1 cellular context compared by ENCODE assay signal in the genomic region with DNA sequence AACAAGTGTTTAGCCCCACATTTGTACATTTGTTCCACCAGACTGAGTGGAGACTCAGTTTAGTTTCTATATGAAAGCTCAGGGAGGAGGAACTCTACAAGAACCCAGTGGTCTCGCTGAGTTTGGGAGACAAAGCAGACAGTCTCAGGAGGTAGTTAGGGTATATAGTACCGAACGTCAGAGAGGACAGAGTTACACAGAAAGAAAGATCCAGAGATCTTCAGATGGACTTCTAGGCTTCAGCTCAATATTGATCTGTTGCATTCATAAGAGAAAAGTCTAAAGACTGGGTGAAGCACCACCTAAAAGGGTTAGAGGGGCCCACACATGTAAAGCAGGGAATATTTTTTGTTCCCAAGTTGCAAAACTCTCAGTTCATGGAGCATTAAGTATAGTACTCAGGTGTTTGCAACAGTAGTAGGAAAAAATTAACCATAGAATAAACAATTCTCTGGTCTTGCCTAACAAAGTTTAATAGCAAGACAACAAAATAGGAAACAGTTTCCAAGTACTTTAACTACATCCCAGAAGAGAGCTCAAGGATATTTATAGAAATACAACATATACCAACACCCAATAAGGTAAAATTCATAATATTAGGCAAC.
A peak's percentile ranks its signal among the peaks of the same experiment; 100 is the strongest.
TF ChIP-seq lines count a peak whose summit lies in the region.

No MANE protein-coding gene starts in this region.

TF ChIP-seq in HepG2, 621 proteins besides CTCF, POLR2A, EP300 and RAD21 (continued from another document and continues in another):
- TF ChIP-seq, protein P1, sequence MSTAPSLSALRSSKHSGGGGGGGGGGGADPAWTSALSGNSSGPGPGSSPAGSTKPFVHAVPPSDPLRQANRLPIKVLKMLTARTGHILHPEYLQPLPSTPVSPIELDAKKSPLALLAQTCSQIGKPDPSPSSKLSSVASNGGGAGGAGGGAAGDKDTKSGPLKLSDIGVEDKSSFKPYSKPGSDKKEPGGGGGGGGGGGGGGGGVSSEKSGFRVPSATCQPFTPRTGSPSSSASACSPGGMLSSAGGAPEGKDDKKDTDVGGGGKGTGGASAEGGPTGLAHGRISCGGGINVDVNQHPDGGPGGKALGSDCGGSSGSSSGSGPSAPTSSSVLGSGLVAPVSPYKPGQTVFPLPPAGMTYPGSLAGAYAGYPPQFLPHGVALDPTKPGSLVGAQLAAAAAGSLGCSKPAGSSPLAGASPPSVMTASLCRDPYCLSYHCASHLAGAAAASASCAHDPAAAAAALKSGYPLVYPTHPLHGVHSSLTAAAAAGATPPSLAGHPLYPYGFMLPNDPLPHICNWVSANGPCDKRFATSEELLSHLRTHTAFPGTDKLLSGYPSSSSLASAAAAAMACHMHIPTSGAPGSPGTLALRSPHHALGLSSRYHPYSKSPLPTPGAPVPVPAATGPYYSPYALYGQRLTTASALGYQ (CRISPR knock-in tag; IDR thresholded peaks at IDR 0.05): peak; percentile 62
- TF ChIP-seq EEA1 (CRISPR knock-in tag; IDR thresholded peaks at IDR 0.05; ENCODE audit: borderline replicate concordance) (no peak), NAIF1 (CRISPR knock-in tag; IDR thresholded peaks at IDR 0.05; ENCODE audit: borderline replicate concordance) (no peak), ZNF678 (CRISPR knock-in tag; IDR thresholded peaks at IDR 0.05) (no peak), FOSL1 (CRISPR knock-in tag; IDR thresholded peaks at IDR 0.05; ENCODE audit: borderline replicate concordance) (no peak), PTBP1 (IDR thresholded peaks at IDR 0.05; ENCODE audit: low read depth, low read length, poor library complexity, severe bottlenecking) (no peak), ZNF878 (CRISPR knock-in tag; IDR thresholded peaks at IDR 0.05) (peak; percentile 63; the same call in 1 of the 2 replicates), MLLT10 (CRISPR knock-in tag; IDR thresholded peaks at IDR 0.05) (no peak), ARNTL (CRISPR knock-in tag; IDR thresholded peaks at IDR 0.05) (no peak), CAMTA2 (CRISPR knock-in tag; IDR thresholded peaks at IDR 0.05; ENCODE audit: borderline replicate concordance) (no peak), SKI (IDR thresholded peaks at IDR 0.05; ENCODE audit: partially characterized antibody) (peak; percentile 27), SETDB1 (CRISPR knock-in tag; IDR thresholded peaks at IDR 0.05; ENCODE audit: borderline replicate concordance) (no peak), MXI1 (IDR thresholded peaks at IDR 0.05; ENCODE audit: borderline replicate concordance, low read depth, low read length) (no peak; the same call in 2 of the 3 replicates), SMARCE1 (IDR thresholded peaks at IDR 0.05; ENCODE audit: borderline replicate concordance) (no peak), ZNF350 (CRISPR knock-in tag; IDR thresholded peaks at IDR 0.05; ENCODE audit: borderline replicate concordance, low read depth) (no peak), ZNF224 (CRISPR knock-in tag; IDR thresholded peaks at IDR 0.05) (no peak), ZNF674 (CRISPR knock-in tag; IDR thresholded peaks at IDR 0.05; ENCODE audit: low read depth) (no peak), ZKSCAN1 (IDR thresholded peaks at IDR 0.05; ENCODE audit: low read length) (no peak), PRPF4 (IDR thresholded peaks at IDR 0.05; ENCODE audit: low read depth, low read length, poor library complexity, severe bottlenecking) (no peak), TAF15 (IDR thresholded peaks at IDR 0.05; ENCODE audit: low read depth, low read length, poor library complexity, severe bottlenecking) (no peak), HCFC1 (IDR thresholded peaks at IDR 0.05; ENCODE audit: low read depth, low read length) (no peak), ZNF251 (CRISPR knock-in tag; IDR thresholded peaks at IDR 0.05) (no peak), ZNF749 (CRISPR knock-in tag; IDR thresholded peaks at IDR 0.05; ENCODE audit: borderline replicate concordance) (no peak; the same call in 1 of the 2 replicates), RBFOX2 (IDR thresholded peaks at IDR 0.05; ENCODE audit: low read depth, low read length) (peak; percentile 36), XBP1 (CRISPR knock-in tag; IDR thresholded peaks at IDR 0.05) (0 out of 2 replicates have a peak, but pooled peaks have one; percentile 27), MAZ (IDR thresholded peaks at IDR 0.05; ENCODE audit: borderline replicate concordance, low read depth, low read length) (no peak), MAZ (CRISPR knock-in tag; IDR thresholded peaks at IDR 0.05; ENCODE audit: low read depth) (no peak), SMAD1 (CRISPR knock-in tag; IDR thresholded peaks at IDR 0.05; ENCODE audit: borderline replicate concordance, low read depth) (no peak), ZFP41 (CRISPR knock-in tag; IDR thresholded peaks at IDR 0.05; ENCODE audit: borderline replicate concordance) (no peak), ETV5 (CRISPR knock-in tag; IDR thresholded peaks at IDR 0.05; ENCODE audit: borderline replicate concordance) (peak; percentile 44; the same call in 1 of the 2 replicates), RBM39 (IDR thresholded peaks at IDR 0.05; ENCODE audit: low read depth, low read length, poor library complexity, severe bottlenecking) (no peak), ZNF724P (CRISPR knock-in tag; IDR thresholded peaks at IDR 0.05; ENCODE audit: borderline replicate concordance) (no peak), RNF2 (conservative IDR thresholded peaks at IDR 0.05; ENCODE audit: low read depth) (no peak), ZNF720 (CRISPR knock-in tag; IDR thresholded peaks at IDR 0.05) (no peak), KDM3A (CRISPR knock-in tag; IDR thresholded peaks at IDR 0.05; ENCODE audit: low read depth) (peak; percentile 19; the same call in 1 of the 2 replicates), FOXK2 (IDR thresholded peaks at IDR 0.05) (no peak), ZBTB7B (CRISPR knock-in tag; IDR thresholded peaks at IDR 0.05) (peak; percentile 89)
- TF ChIP-seq, protein P2, sequence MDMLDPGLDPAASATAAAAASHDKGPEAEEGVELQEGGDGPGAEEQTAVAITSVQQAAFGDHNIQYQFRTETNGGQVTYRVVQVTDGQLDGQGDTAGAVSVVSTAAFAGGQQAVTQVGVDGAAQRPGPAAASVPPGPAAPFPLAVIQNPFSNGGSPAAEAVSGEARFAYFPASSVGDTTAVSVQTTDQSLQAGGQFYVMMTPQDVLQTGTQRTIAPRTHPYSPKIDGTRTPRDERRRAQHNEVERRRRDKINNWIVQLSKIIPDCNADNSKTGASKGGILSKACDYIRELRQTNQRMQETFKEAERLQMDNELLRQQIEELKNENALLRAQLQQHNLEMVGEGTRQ (IDR thresholded peaks at IDR 0.05; ENCODE audit: low read depth, low read length): no peak
- TF ChIP-seq, protein P2 (CRISPR knock-in tag; IDR thresholded peaks at IDR 0.05; ENCODE audit: borderline replicate concordance): no peak
- TF ChIP-seq, protein P3, sequence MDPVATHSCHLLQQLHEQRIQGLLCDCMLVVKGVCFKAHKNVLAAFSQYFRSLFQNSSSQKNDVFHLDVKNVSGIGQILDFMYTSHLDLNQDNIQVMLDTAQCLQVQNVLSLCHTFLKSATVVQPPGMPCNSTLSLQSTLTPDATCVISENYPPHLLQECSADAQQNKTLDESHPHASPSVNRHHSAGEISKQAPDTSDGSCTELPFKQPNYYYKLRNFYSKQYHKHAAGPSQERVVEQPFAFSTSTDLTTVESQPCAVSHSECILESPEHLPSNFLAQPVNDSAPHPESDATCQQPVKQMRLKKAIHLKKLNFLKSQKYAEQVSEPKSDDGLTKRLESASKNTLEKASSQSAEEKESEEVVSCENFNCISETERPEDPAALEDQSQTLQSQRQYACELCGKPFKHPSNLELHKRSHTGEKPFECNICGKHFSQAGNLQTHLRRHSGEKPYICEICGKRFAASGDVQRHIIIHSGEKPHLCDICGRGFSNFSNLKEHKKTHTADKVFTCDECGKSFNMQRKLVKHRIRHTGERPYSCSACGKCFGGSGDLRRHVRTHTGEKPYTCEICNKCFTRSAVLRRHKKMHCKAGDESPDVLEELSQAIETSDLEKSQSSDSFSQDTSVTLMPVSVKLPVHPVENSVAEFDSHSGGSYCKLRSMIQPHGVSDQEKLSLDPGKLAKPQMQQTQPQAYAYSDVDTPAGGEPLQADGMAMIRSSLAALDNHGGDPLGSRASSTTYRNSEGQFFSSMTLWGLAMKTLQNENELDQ (CRISPR knock-in tag; IDR thresholded peaks at IDR 0.05; ENCODE audit: borderline replicate concordance): no peak
- TF ChIP-seq, protein P4, sequence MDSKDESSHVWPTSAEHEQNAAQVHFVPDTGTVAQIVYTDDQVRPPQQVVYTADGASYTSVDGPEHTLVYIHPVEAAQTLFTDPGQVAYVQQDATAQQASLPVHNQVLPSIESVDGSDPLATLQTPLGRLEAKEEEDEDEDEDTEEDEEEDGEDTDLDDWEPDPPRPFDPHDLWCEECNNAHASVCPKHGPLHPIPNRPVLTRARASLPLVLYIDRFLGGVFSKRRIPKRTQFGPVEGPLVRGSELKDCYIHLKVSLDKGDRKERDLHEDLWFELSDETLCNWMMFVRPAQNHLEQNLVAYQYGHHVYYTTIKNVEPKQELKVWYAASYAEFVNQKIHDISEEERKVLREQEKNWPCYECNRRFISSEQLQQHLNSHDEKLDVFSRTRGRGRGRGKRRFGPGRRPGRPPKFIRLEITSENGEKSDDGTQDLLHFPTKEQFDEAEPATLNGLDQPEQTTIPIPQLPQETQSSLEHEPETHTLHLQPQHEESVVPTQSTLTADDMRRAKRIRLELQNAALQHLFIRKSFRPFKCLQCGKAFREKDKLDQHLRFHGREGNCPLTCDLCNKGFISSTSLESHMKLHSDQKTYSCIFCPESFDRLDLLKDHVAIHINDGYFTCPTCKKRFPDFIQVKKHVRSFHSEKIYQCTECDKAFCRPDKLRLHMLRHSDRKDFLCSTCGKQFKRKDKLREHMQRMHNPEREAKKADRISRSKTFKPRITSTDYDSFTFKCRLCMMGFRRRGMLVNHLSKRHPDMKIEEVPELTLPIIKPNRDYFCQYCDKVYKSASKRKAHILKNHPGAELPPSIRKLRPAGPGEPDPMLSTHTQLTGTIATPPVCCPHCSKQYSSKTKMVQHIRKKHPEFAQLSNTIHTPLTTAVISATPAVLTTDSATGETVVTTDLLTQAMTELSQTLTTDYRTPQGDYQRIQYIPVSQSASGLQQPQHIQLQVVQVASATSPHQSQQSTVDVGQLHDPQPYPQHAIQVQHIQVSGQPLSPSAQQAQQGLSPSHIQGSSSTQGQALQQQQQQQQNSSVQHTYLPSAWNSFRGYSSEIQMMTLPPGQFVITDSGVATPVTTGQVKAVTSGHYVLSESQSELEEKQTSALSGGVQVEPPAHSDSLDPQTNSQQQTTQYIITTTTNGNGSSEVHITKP (CRISPR knock-in tag; IDR thresholded peaks at IDR 0.05; ENCODE audit: low read depth): 0 out of 2 replicates have a peak, but pooled peaks have one; percentile 27
- TF ChIP-seq, protein P5, sequence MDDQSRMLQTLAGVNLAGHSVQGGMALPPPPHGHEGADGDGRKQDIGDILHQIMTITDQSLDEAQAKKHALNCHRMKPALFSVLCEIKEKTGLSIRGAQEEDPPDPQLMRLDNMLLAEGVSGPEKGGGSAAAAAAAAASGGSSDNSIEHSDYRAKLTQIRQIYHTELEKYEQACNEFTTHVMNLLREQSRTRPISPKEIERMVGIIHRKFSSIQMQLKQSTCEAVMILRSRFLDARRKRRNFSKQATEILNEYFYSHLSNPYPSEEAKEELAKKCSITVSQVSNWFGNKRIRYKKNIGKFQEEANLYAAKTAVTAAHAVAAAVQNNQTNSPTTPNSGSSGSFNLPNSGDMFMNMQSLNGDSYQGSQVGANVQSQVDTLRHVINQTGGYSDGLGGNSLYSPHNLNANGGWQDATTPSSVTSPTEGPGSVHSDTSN (CRISPR knock-in tag; IDR thresholded peaks at IDR 0.05; ENCODE audit: borderline replicate concordance): no peak
- TF ChIP-seq, protein P6, sequence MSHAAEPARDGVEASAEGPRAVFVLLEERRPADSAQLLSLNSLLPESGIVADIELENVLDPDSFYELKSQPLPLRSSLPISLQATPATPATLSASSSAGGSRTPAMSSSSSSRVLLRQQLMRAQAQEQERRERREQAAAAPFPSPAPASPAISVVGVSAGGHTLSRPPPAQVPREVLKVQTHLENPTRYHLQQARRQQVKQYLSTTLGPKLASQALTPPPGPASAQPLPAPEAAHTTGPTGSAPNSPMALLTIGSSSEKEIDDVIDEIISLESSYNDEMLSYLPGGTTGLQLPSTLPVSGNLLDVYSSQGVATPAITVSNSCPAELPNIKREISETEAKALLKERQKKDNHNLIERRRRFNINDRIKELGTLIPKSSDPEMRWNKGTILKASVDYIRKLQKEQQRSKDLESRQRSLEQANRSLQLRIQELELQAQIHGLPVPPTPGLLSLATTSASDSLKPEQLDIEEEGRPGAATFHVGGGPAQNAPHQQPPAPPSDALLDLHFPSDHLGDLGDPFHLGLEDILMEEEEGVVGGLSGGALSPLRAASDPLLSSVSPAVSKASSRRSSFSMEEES (CRISPR knock-in tag; IDR thresholded peaks at IDR 0.05): 0 out of 2 replicates have a peak, but pooled peaks have one; percentile 34
- TF ChIP-seq, protein P7, sequence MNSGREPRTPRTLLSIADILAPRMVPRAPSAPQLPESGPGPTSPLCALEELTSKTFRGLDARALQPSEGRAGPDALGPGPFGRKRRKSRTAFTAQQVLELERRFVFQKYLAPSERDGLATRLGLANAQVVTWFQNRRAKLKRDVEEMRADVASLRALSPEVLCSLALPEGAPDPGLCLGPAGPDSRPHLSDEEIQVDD (CRISPR knock-in tag; IDR thresholded peaks at IDR 0.05; ENCODE audit: borderline replicate concordance): no peak
- TF ChIP-seq, protein P8, sequence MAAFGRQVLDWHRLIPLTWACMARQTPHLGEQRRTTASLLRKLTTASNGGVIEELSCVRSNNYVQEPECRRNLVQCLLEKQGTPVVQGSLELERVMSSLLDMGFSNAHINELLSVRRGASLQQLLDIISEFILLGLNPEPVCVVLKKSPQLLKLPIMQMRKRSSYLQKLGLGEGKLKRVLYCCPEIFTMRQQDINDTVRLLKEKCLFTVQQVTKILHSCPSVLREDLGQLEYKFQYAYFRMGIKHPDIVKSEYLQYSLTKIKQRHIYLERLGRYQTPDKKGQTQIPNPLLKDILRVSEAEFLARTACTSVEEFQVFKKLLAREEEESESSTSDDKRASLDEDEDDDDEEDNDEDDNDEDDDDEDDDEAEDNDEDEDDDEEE (CRISPR knock-in tag; IDR thresholded peaks at IDR 0.05): no peak
- TF ChIP-seq, protein P9, sequence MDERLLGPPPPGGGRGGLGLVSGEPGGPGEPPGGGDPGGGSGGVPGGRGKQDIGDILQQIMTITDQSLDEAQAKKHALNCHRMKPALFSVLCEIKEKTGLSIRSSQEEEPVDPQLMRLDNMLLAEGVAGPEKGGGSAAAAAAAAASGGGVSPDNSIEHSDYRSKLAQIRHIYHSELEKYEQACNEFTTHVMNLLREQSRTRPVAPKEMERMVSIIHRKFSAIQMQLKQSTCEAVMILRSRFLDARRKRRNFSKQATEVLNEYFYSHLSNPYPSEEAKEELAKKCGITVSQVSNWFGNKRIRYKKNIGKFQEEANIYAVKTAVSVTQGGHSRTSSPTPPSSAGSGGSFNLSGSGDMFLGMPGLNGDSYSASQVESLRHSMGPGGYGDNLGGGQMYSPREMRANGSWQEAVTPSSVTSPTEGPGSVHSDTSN (CRISPR knock-in tag; IDR thresholded peaks at IDR 0.05): no peak
